In the genomic region with DNA sequence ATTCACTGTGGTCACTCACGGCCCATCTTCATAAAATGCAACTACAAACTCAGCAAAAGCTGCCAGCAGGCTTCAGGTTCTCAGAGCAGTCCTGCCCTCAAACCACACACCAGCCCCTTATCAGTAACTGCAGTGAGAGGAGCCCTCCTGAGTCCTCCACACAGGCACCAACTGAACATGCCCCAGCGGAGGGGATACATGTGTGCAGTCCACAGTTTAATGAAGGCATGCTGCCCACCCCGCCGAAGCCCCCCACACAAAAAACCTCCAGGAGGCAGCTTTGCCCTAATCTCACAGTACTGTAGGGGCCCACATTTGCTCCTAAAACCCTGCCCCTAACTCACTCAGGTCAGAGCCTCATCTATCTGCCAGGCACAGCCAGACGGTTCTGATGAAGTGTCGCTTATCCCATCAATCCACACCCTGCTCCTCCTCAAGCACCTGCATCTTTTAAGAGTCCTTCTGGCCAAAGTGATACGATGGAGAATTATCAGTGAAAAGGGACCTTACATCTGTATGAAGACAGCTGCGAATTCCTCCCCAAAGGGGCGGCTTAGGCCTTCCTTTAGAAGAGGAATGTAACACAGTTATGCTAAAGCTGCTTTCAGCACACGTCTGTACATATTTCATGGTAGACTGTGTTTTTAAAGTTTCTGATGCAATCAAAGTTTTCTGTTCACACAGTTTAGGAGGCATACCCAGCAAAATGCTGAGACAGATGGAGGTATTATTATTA, we compare ENCODE assay signal across 1 cellular context.
TF ChIP-seq lines count a peak whose summit lies in the region.

No MANE protein-coding gene starts in this region.

TF ChIP-seq in K562, 482 proteins besides CTCF, POLR2A, EP300 and RAD21 (continued from another document and continues in another):
- 0 out of 4 replicates have a peak, but pooled peaks of 1 of the 2 experiments have one; percentile 16 for TF ChIP-seq ETV6 (IDR thresholded peaks at IDR 0.05; ENCODE audit: borderline replicate concordance in 1 of 2, low read depth in 2 of 2, low read length in 1 of 2)
- TF ChIP-seq ETV6 (CRISPR knock-in tag; IDR thresholded peaks at IDR 0.05; ENCODE audit: borderline replicate concordance): no peak
- TF ChIP-seq, protein P1, sequence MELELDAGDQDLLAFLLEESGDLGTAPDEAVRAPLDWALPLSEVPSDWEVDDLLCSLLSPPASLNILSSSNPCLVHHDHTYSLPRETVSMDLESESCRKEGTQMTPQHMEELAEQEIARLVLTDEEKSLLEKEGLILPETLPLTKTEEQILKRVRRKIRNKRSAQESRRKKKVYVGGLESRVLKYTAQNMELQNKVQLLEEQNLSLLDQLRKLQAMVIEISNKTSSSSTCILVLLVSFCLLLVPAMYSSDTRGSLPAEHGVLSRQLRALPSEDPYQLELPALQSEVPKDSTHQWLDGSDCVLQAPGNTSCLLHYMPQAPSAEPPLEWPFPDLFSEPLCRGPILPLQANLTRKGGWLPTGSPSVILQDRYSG (tag; conservative IDR thresholded peaks at IDR 0.05; ENCODE audit: low read depth): peak; percentile 89
- no peak for TF ChIP-seq CBX1 (IDR thresholded peaks at IDR 0.05; ENCODE audit: low read depth)
- TF ChIP-seq ZZZ3 (IDR thresholded peaks at IDR 0.05): peak; percentile 50; the same call in 1 of the 2 replicates
- TF ChIP-seq POLR2G (IDR thresholded peaks at IDR 0.05; ENCODE audit: low read depth, low read length): no peak
- no peak for TF ChIP-seq PHF8 (IDR thresholded peaks at IDR 0.05; ENCODE audit: borderline replicate concordance, low read length)
- TF ChIP-seq, protein P2, sequence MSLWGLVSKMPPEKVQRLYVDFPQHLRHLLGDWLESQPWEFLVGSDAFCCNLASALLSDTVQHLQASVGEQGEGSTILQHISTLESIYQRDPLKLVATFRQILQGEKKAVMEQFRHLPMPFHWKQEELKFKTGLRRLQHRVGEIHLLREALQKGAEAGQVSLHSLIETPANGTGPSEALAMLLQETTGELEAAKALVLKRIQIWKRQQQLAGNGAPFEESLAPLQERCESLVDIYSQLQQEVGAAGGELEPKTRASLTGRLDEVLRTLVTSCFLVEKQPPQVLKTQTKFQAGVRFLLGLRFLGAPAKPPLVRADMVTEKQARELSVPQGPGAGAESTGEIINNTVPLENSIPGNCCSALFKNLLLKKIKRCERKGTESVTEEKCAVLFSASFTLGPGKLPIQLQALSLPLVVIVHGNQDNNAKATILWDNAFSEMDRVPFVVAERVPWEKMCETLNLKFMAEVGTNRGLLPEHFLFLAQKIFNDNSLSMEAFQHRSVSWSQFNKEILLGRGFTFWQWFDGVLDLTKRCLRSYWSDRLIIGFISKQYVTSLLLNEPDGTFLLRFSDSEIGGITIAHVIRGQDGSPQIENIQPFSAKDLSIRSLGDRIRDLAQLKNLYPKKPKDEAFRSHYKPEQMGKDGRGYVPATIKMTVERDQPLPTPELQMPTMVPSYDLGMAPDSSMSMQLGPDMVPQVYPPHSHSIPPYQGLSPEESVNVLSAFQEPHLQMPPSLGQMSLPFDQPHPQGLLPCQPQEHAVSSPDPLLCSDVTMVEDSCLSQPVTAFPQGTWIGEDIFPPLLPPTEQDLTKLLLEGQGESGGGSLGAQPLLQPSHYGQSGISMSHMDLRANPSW (CRISPR knock-in tag; IDR thresholded peaks at IDR 0.05): no peak
- TF ChIP-seq TAF15 (IDR thresholded peaks at IDR 0.05; ENCODE audit: low read depth, low read length): no peak
- TF ChIP-seq, protein P3, sequence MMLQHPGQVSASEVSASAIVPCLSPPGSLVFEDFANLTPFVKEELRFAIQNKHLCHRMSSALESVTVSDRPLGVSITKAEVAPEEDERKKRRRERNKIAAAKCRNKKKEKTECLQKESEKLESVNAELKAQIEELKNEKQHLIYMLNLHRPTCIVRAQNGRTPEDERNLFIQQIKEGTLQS (IDR thresholded peaks at IDR 0.05): peak; percentile 74
- TF ChIP-seq, protein P3 (CRISPR knock-in tag; conservative IDR thresholded peaks at IDR 0.05): no peak
- TF ChIP-seq, protein P4, sequence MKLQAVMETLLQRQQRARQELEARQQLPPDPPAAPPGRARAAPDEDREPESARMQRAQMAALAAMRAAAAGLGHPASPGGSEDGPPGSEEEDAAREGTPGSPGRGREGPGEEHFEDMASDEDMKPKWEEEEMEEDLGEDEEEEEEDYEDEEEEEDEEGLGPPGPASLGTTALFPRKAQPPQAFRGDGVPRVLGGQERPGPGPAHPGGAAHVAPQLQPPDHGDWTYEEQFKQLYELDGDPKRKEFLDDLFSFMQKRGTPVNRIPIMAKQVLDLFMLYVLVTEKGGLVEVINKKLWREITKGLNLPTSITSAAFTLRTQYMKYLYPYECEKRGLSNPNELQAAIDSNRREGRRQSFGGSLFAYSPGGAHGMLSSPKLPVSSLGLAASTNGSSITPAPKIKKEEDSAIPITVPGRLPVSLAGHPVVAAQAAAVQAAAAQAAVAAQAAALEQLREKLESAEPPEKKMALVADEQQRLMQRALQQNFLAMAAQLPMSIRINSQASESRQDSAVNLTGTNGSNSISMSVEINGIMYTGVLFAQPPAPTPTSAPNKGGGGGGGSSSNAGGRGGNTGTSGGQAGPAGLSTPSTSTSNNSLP (IDR thresholded peaks at IDR 0.05; ENCODE audit: borderline replicate concordance, low read depth, low read length): 0 out of 2 replicates have a peak, but pooled peaks have one; percentile 63
- TF ChIP-seq, protein P5, sequence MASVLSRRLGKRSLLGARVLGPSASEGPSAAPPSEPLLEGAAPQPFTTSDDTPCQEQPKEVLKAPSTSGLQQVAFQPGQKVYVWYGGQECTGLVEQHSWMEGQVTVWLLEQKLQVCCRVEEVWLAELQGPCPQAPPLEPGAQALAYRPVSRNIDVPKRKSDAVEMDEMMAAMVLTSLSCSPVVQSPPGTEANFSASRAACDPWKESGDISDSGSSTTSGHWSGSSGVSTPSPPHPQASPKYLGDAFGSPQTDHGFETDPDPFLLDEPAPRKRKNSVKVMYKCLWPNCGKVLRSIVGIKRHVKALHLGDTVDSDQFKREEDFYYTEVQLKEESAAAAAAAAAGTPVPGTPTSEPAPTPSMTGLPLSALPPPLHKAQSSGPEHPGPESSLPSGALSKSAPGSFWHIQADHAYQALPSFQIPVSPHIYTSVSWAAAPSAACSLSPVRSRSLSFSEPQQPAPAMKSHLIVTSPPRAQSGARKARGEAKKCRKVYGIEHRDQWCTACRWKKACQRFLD (CRISPR knock-in tag; IDR thresholded peaks at IDR 0.05): peak; percentile 97
- peak; percentile 92 for TF ChIP-seq ZKSCAN8 (CRISPR knock-in tag; IDR thresholded peaks at IDR 0.05)
- TF ChIP-seq NONO (IDR thresholded peaks at IDR 0.05; ENCODE audit: low read depth in 2 of 2, low read length in 1 of 2): peak in 1 of 2 experiments; percentile 82; a peak in 2 of 4 replicates
- no peak for TF ChIP-seq ELF1 (tag; IDR thresholded peaks at IDR 0.05)
- peak; percentile 94; the same call in 1 of the 2 replicates for TF ChIP-seq NCOA1 (IDR thresholded peaks at IDR 0.05; ENCODE audit: low read depth)
- no peak for TF ChIP-seq PTRF (tag; IDR thresholded peaks at IDR 0.05)
- peak; percentile 82 for TF ChIP-seq ETV5 (CRISPR knock-in tag; IDR thresholded peaks at IDR 0.05; ENCODE audit: low read depth)
- TF ChIP-seq NFIX (CRISPR knock-in tag; IDR thresholded peaks at IDR 0.05; ENCODE audit: low read depth): no peak
- TF ChIP-seq, protein P6, sequence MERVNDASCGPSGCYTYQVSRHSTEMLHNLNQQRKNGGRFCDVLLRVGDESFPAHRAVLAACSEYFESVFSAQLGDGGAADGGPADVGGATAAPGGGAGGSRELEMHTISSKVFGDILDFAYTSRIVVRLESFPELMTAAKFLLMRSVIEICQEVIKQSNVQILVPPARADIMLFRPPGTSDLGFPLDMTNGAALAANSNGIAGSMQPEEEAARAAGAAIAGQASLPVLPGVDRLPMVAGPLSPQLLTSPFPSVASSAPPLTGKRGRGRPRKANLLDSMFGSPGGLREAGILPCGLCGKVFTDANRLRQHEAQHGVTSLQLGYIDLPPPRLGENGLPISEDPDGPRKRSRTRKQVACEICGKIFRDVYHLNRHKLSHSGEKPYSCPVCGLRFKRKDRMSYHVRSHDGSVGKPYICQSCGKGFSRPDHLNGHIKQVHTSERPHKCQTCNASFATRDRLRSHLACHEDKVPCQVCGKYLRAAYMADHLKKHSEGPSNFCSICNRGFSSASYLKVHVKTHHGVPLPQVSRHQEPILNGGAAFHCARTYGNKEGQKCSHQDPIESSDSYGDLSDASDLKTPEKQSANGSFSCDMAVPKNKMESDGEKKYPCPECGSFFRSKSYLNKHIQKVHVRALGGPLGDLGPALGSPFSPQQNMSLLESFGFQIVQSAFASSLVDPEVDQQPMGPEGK (CRISPR knock-in tag; IDR thresholded peaks at IDR 0.05; ENCODE audit: borderline replicate concordance): no peak
- TF ChIP-seq ZSCAN29 (IDR thresholded peaks at IDR 0.05): peak; percentile 45; the same call in 1 of the 2 replicates
- peak; percentile 66 for TF ChIP-seq ZFX (CRISPR knock-in tag; IDR thresholded peaks at IDR 0.05)
- TF ChIP-seq SMAD3 (CRISPR knock-in tag; conservative IDR thresholded peaks at IDR 0.05): 0 out of 2 replicates have a peak, but pooled peaks have one; percentile 34
- TF ChIP-seq, protein P7, sequence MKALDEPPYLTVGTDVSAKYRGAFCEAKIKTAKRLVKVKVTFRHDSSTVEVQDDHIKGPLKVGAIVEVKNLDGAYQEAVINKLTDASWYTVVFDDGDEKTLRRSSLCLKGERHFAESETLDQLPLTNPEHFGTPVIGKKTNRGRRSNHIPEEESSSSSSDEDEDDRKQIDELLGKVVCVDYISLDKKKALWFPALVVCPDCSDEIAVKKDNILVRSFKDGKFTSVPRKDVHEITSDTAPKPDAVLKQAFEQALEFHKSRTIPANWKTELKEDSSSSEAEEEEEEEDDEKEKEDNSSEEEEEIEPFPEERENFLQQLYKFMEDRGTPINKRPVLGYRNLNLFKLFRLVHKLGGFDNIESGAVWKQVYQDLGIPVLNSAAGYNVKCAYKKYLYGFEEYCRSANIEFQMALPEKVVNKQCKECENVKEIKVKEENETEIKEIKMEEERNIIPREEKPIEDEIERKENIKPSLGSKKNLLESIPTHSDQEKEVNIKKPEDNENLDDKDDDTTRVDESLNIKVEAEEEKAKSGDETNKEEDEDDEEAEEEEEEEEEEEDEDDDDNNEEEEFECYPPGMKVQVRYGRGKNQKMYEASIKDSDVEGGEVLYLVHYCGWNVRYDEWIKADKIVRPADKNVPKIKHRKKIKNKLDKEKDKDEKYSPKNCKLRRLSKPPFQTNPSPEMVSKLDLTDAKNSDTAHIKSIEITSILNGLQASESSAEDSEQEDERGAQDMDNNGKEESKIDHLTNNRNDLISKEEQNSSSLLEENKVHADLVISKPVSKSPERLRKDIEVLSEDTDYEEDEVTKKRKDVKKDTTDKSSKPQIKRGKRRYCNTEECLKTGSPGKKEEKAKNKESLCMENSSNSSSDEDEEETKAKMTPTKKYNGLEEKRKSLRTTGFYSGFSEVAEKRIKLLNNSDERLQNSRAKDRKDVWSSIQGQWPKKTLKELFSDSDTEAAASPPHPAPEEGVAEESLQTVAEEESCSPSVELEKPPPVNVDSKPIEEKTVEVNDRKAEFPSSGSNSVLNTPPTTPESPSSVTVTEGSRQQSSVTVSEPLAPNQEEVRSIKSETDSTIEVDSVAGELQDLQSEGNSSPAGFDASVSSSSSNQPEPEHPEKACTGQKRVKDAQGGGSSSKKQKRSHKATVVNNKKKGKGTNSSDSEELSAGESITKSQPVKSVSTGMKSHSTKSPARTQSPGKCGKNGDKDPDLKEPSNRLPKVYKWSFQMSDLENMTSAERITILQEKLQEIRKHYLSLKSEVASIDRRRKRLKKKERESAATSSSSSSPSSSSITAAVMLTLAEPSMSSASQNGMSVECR (CRISPR knock-in tag; IDR thresholded peaks at IDR 0.05): 0 out of 2 replicates have a peak, but pooled peaks have one; percentile 66
- TF ChIP-seq, protein P8, sequence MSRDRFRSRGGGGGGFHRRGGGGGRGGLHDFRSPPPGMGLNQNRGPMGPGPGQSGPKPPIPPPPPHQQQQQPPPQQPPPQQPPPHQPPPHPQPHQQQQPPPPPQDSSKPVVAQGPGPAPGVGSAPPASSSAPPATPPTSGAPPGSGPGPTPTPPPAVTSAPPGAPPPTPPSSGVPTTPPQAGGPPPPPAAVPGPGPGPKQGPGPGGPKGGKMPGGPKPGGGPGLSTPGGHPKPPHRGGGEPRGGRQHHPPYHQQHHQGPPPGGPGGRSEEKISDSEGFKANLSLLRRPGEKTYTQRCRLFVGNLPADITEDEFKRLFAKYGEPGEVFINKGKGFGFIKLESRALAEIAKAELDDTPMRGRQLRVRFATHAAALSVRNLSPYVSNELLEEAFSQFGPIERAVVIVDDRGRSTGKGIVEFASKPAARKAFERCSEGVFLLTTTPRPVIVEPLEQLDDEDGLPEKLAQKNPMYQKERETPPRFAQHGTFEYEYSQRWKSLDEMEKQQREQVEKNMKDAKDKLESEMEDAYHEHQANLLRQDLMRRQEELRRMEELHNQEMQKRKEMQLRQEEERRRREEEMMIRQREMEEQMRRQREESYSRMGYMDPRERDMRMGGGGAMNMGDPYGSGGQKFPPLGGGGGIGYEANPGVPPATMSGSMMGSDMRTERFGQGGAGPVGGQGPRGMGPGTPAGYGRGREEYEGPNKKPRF (IDR thresholded peaks at IDR 0.05; ENCODE audit: low read depth, low read length): no peak
- TF ChIP-seq PURB (CRISPR knock-in tag; IDR thresholded peaks at IDR 0.05; ENCODE audit: low read depth): no peak
- TF ChIP-seq CREB1 (IDR thresholded peaks at IDR 0.05): peak; percentile 83
- no peak for TF ChIP-seq CREB1 (CRISPR knock-in tag; IDR thresholded peaks at IDR 0.05)
- TF ChIP-seq, protein P9, sequence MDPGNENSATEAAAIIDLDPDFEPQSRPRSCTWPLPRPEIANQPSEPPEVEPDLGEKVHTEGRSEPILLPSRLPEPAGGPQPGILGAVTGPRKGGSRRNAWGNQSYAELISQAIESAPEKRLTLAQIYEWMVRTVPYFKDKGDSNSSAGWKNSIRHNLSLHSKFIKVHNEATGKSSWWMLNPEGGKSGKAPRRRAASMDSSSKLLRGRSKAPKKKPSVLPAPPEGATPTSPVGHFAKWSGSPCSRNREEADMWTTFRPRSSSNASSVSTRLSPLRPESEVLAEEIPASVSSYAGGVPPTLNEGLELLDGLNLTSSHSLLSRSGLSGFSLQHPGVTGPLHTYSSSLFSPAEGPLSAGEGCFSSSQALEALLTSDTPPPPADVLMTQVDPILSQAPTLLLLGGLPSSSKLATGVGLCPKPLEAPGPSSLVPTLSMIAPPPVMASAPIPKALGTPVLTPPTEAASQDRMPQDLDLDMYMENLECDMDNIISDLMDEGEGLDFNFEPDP (CRISPR knock-in tag; IDR thresholded peaks at IDR 0.05): no peak; the same call in 1 of the 2 replicates
- peak; percentile 100 for TF ChIP-seq TRIM24 (IDR thresholded peaks at IDR 0.05)
- TF ChIP-seq HCFC1 (IDR thresholded peaks at IDR 0.05; ENCODE audit: low read depth, low read length): no peak
- peak; percentile 98 for TF ChIP-seq HDAC3 (IDR thresholded peaks at IDR 0.05; ENCODE audit: borderline replicate concordance, partially characterized antibody)
- TF ChIP-seq, protein P10, sequence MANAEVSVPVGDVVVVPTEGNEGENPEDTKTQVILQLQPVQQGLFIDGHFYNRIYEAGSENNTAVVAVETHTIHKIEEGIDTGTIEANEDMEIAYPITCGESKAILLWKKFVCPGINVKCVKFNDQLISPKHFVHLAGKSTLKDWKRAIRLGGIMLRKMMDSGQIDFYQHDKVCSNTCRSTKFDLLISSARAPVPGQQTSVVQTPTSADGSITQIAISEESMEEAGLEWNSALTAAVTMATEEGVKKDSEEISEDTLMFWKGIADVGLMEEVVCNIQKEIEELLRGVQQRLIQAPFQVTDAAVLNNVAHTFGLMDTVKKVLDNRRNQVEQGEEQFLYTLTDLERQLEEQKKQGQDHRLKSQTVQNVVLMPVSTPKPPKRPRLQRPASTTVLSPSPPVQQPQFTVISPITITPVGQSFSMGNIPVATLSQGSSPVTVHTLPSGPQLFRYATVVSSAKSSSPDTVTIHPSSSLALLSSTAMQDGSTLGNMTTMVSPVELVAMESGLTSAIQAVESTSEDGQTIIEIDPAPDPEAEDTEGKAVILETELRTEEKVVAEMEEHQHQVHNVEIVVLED (CRISPR knock-in tag; IDR thresholded peaks at IDR 0.05): no peak
- TF ChIP-seq ETS2 (tag; IDR thresholded peaks at IDR 0.05; ENCODE audit: borderline replicate concordance, poor library complexity, severe bottlenecking): no peak
